Comparison of ENCODE assay signal across 8 cellular contexts in the genomic region with DNA sequence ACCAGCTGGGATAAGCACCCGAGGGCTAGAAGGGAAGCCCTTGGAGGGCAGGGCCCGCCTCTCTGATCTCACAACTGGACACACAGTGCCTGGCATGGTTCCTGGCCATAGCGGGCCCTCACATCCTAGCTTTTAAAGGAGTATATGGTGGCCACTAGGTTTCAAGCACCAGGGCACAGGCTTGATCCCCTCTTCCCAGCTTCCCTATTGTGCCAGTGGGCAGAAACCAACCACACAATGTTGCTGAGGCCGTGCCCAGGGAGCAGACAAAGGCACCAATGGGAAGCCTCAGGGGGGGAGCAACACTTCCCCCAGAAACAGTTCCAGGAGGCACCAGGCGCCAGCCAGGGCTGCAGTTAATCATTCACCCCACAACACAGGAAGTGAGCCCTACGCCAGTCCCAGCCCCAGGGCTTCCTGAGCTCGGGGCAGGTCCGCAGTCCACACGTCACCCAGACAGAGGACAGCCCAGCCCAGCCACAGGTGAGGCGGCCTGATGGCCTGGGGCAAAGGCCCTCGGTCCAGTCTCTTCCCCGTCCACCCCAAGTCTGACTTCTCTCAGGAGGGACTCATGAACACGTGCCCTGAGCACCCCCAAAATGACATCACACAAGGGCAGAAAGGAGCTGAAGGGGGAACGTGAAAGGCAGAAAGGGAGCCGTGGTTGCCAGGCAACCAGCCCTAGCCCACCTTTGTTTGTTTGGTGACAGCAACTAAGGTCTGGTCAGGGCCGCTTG. TPM values are rescaled to one million over a fixed set of nuclear protein-coding genes. Genes with fewer than 3 reads are reported as not detected.
A peak's percentile ranks its signal among the peaks of the same experiment; 100 is the strongest.
DNase-seq lines count a peak whose midpoint lies in the region; ATAC-seq and TF ChIP-seq lines count a peak whose summit lies in the region.

No MANE protein-coding gene starts in this region.

- peak; percentile 36 for ATAC-seq in CD8-positive, alpha-beta T cell
- peak; percentile 75 for ATAC-seq in GM19372 (IDR thresholded peaks at IDR 0.05; ENCODE audit: low read depth, unreplicated experiment)

- H3K4me1 Mint-ChIP-seq in CD8-positive, alpha-beta T cell (ENCODE audit: low read depth), result peaks cover 6% of the 10 kb centered on the region

- peaks cover 18% of the 10 kb centered on the region for H3K36me3 ChIP-seq in CD8-positive, alpha-beta T cell (ENCODE audit: insufficient read depth, low read length)
- peaks cover 4% of the 10 kb centered on the region for H3K36me3 ChIP-seq in mucosa of stomach (ENCODE audit: control insufficient read depth, insufficient read depth, low read length)

- POLR2A ChIA-PET in CD8-positive, alpha-beta T cell (lab: Charles Lee), result interaction anchor here (1.2 to 1.4 kb wide), 2 partner anchors 13 to 21 kb away, joined by 3 to 4 read pairs; a partner anchor contains a TSS

- H3K4me3 Mint-ChIP-seq in CD8-positive, alpha-beta T cell, result no peak overlapping the region

- H3K27ac ChIP-seq in CD8-positive, alpha-beta T cell (ENCODE audit: low read depth, low read length), result no peak overlapping the region
- peak overlapping the region; percentile 99 for H3K27ac ChIP-seq in cingulate gyrus (ENCODE audit: low read depth, low read length)

- peaks cover 3% of the 10 kb centered on the region for H3K4me1 ChIP-seq in CD8-positive, alpha-beta T cell (ENCODE audit: insufficient read depth, low read length)
- H3K4me1 ChIP-seq in mucosa of stomach (ENCODE audit: control insufficient read depth, insufficient read depth, low read length), result peaks cover 63% of the 10 kb centered on the region

- H3K9ac ChIP-seq in mucosa of stomach (ENCODE audit: low read length), result peak overlapping the region; percentile 74

- H3K4me3 ChIP-seq in CD8-positive, alpha-beta T cell (ENCODE audit: low read depth, low read length), result no peak overlapping the region
- peak overlapping the region; percentile 26 for H3K4me3 ChIP-seq in mucosa of stomach (ENCODE audit: low read length)

- no peaks in the 10 kb centered on the region for H3K9me3 Mint-ChIP-seq in CD8-positive, alpha-beta T cell

- DNase-seq in CD8-positive, alpha-beta T cell, result peak in 1 of 7 experiments; percentile 20
- DNase-seq in Kasumi-1 (lab: John Stamatoyannopoulos, UW) (peak; percentile 95 to 96), NCI-H2196 treated with DMSO at 0.1 percent for 48 hours (lab: John Stamatoyannopoulos, UW; ENCODE audit: unreplicated experiment) (no peak), T1000 (lab: John Stamatoyannopoulos, UW) (no peak)
- DNase-seq in stimulated activated CD4-positive, alpha-beta T cell treated with anti-CD3 and anti-CD28 coated beads, Interleukin-1b, Interleukin-23, amount 100 ng/mL, for 48 hours, result no peak

- peaks cover 45% of the 10 kb centered on the region for H3K36me3 Mint-ChIP-seq in CD8-positive, alpha-beta T cell

- TF ChIP-seq CTCF in CD8-positive, alpha-beta T cell (IDR thresholded peaks at IDR 0.05), result no peak

- H3K27me3 Mint-ChIP-seq in CD8-positive, alpha-beta T cell (ENCODE audit: low read depth), result no peaks in the 10 kb centered on the region

- intact Hi-C loops in CD8-positive, alpha-beta T cell (cut with DNase I, micrococcal nuclease), result loop anchor here in 1 of 2 experiments (2.0 kb wide), 1 partner anchor 27 kb away; no protein-coding TSS in a partner anchor

- H3K9me3 ChIP-seq in CD8-positive, alpha-beta T cell (ENCODE audit: low read length), result no peaks in the 10 kb centered on the region
- no peaks in the 10 kb centered on the region for H3K9me3 ChIP-seq in mucosa of stomach (ENCODE audit: control insufficient read depth, low read length)

- CTCF ChIA-PET in CD8-positive, alpha-beta T cell (lab: Charles Lee), result interaction anchor here (1.0 to 6.8 kb wide), 4 partner anchors 10 to 103 kb away, joined by 3 to 61 read pairs (median 26); a partner anchor contains a TSS

- no peaks in the 10 kb centered on the region for H3K27me3 ChIP-seq in CD8-positive, alpha-beta T cell (ENCODE audit: insufficient read depth, low read length)
- H3K27me3 ChIP-seq in mucosa of stomach (ENCODE audit: control insufficient read depth, insufficient read depth, low read length), result no peaks in the 10 kb centered on the region

- peak overlapping the region; percentile 69 for H3K27ac Mint-ChIP-seq in CD8-positive, alpha-beta T cell

RNA-seq across cellular contexts. Expression of a gene that starts 12.8 kb away (rescaled TPM):
- 1 to 10 TPM in 1 of 2 experiments, under 1 TPM in 1; 0.60 to 2.1 TPM for total RNA-seq in CD8-positive, alpha-beta T cell

RNA-seq across cellular contexts. Expression of a gene that starts 20.9 kb away (rescaled TPM):
- 10 to 100 TPM; 11.2 to 13.2 TPM for total RNA-seq in CD8-positive, alpha-beta T cell

RNA-seq across cellular contexts. Expression of a gene that starts 21.1 kb away (rescaled TPM):
- 100 to 1,000 TPM; 303 to 305 TPM for total RNA-seq in CD8-positive, alpha-beta T cell

RNA-seq across cellular contexts. Expression of a gene that starts 58.5 kb away (rescaled TPM):
- total RNA-seq in CD8-positive, alpha-beta T cell, result 100 to 1,000 TPM; 271 to 300 TPM

Comparison
In these comparisons a context has a peak if more than half of its experiments do, and no peak if none do; other contexts are left out.
1. DNase-seq: peak in Kasumi-1 (2 of 2); none in NCI-H2196 treated with DMSO at 0.1 percent for 48 hours (single experiment), stimulated activated CD4-positive, alpha-beta T cell treated with anti-CD3 and anti-CD28 coated beads, Interleukin-1b, Interleukin-23, amount 100 ng/mL, for 48 hours (single experiment) and T1000 (single experiment).